15 cellular contexts compared by ENCODE assay signal in the genomic region with DNA sequence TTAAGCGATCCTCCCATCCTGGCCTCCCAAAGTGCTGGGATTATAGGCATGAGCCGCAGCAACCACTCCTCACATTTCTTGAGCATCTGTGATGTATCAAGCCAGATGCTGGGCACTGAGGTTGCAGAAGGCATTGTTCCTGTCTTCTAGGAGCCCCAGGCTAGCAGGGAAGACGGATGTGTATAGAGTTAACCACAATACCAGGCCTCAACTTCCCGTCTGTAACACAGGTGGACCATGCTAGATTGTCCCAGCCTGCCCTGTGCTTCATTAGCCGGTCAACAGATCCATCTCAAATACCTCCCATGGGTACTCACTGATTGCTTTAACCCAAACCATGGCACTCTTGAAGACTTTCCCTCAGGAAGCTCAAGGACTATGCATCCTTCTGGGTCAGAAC. TPM values are rescaled to one million over a fixed set of nuclear protein-coding genes. Genes with fewer than 3 reads are reported as not detected.
DNase-seq lines count a peak whose midpoint lies in the region; ATAC-seq and TF ChIP-seq lines count a peak whose summit lies in the region.
"Had no signal": no experiment of that assay in that cellular context is flagged by ENCODE, and none has a peak within 500 bp of the region (broad histone marks: within the 10 kb centered on the region; RNA-seq: fewer than 3 reads in every experiment).

No MANE protein-coding gene starts in this region.

- H3K36me3 Mint-ChIP-seq in activated T-helper 17 cell treated with anti-CD3 and anti-CD28 coated beads, Interleukin-2, amount 50 U/mL, for 72 hours (ENCODE audit: low read depth) = no peaks in the 10 kb centered on the region

- H3K4me1 ChIP-seq in HEK293 (ENCODE audit: control insufficient read depth, insufficient read depth, low read length) = peaks cover 14% of the 10 kb centered on the region
- peaks cover 43 to 56% of the 10 kb centered on the region in 2 donors for H3K4me1 ChIP-seq in mucosa of rectum (ENCODE audit: control insufficient read depth in 2 of 2, insufficient read depth in 2 of 2, low read length in 2 of 2)
- H3K4me1 ChIP-seq in upper lobe of left lung = peaks cover 35 to 62% (median 49%) of the 10 kb centered on the region in 4 donors
- H3K4me1 ChIP-seq in tibial nerve = peaks cover 0 to 26% (median 4%) of the 10 kb centered on the region in 4 donors

- TF ChIP-seq EP300 in upper lobe of left lung (IDR thresholded peaks at IDR 0.05) = no peak
- TF ChIP-seq EP300 in tibial nerve (IDR thresholded peaks at IDR 0.05) = no peak

- WGBS in upper lobe of left lung, 2 donors = 76 to 81% methylated on average over 5 of the region's 5 CpGs
- 93 to 95% methylated on average over 5 of the region's 5 CpGs for WGBS in tibial nerve, 2 donors

- H3K27me3 Mint-ChIP-seq in activated T-helper 17 cell treated with anti-CD3 and anti-CD28 coated beads, Interleukin-2, amount 50 U/mL, for 72 hours = peaks cover 3% of the 10 kb centered on the region

- H3K27me3 ChIP-seq in mucosa of rectum (ENCODE audit: control insufficient read depth in 2 of 2, insufficient read depth in 2 of 2, low read length in 2 of 2) (peaks cover 0 to 3% of the 10 kb centered on the region in 2 donors), upper lobe of left lung (no peaks in the 10 kb centered on the region), tibial nerve (peaks cover 0 to 27% of the 10 kb centered on the region in 2 donors)

- TF ChIP-seq POLR2A in upper lobe of left lung (IDR thresholded peaks at IDR 0.05) = no peak
- TF ChIP-seq POLR2A in tibial nerve (IDR thresholded peaks at IDR 0.05) = no peak

- no peaks in the 10 kb centered on the region for H3K9me3 Mint-ChIP-seq in activated T-helper 17 cell treated with anti-CD3 and anti-CD28 coated beads, Interleukin-2, amount 50 U/mL, for 72 hours

- H3K27ac ChIP-seq in HEK293 (ENCODE audit: extremely low read depth, low read depth, low read length) (peak overlapping the region; percentile 85; the same call in 1 of the 2 replicates), mucosa of rectum (ENCODE audit: low read depth in 2 of 2, low read length in 2 of 2) (peak overlapping the region; percentile 99 to 100), upper lobe of left lung (peak overlapping the region; percentile 74 to 90 (median 88)), tibial nerve (peak overlapping the region in 1 of 4 donors; percentile 60)
- H3K27ac ChIP-seq: GM23248, heart left ventricle had no signal

- ATAC-seq in activated T-helper 17 cell treated with anti-CD3 and anti-CD28 coated beads, Interleukin-2, amount 50 U/mL, for 72 hours (replicated peaks) = no peak
- ATAC-seq in upper lobe of left lung (ENCODE audit: low FRiP score in 2 of 2) (no peak), HG02678 (IDR thresholded peaks at IDR 0.05; ENCODE audit: unreplicated experiment) (no peak)

- H3K9ac ChIP-seq in mucosa of rectum (ENCODE audit: low read depth in 1 of 2, low read length in 2 of 2) = peak overlapping the region; percentile 58 to 99
- H3K9ac ChIP-seq: GM23248 had no signal

- peak overlapping the region; percentile 1 for H3K4me3 Mint-ChIP-seq in activated T-helper 17 cell treated with anti-CD3 and anti-CD28 coated beads, Interleukin-2, amount 50 U/mL, for 72 hours
- H3K4me3 Mint-ChIP-seq: activated CD8-positive, alpha-beta T cell treated with anti-CD3 and anti-CD28 coated beads, Interleukin-2, amount 10 ng/mL, durations not matched to agents 7 days and 5 days had no signal

- peaks cover 3% of the 10 kb centered on the region for H3K4me1 Mint-ChIP-seq in activated T-helper 17 cell treated with anti-CD3 and anti-CD28 coated beads, Interleukin-2, amount 50 U/mL, for 72 hours

- no peak for DNase-seq in upper lobe of left lung
- DNase-seq in NOMO-1 (lab: John Stamatoyannopoulos, UW; ENCODE audit: unreplicated experiment in 2 of 2) = no peak
- DNase-seq in tibial nerve (ENCODE audit: low spot score in 2 of 2) = no peak
- DNase-seq: activated CD8-positive, alpha-beta T cell treated with anti-CD3 and anti-CD28 coated beads, Interleukin-2, amount 10 ng/mL, durations not matched to agents 7 days and 5 days; aorta; esophagus squamous epithelium; GM23248; stimulated activated CD4-positive, alpha-beta T cell treated with anti-CD3 and anti-CD28 coated beads, Interleukin-12 subunit alpha, Interleukin-12 subunit beta, amount 100 ng/mL, for 4 hours had no signal

- POLR2A ChIA-PET in HEK293 (lab: Yijun Ruan, JAX) = interaction anchor here (0.7 to 1.7 kb wide), 2 partner anchors 19 to 22 kb away, joined by 3 to 7 read pairs; no protein-coding TSS in a partner anchor

- H3K9me3 ChIP-seq in HEK293 (ENCODE audit: control insufficient read depth, insufficient read depth, low read depth, low read length) (no peaks in the 10 kb centered on the region), mucosa of rectum (ENCODE audit: control insufficient read depth in 2 of 2, low read length in 2 of 2) (no peaks in the 10 kb centered on the region), upper lobe of left lung (no peaks in the 10 kb centered on the region), tibial nerve (no peaks in the 10 kb centered on the region)
- H3K9me3 ChIP-seq: esophagus squamous epithelium, heart left ventricle had no signal

- CTCF ChIA-PET in HEK293 (lab: Yijun Ruan, JAX) = interaction anchor here (0.6 to 1.2 kb wide), 3 partner anchors 14 to 94 kb away, joined by 3 to 4 read pairs (median 3); a partner anchor contains a TSS

- H3K36me3 ChIP-seq in HEK293 (ENCODE audit: control insufficient read depth in 2 of 2, insufficient read depth in 1 of 2, low read length in 2 of 2) (no peaks in the 10 kb centered on the region), mucosa of rectum (ENCODE audit: control insufficient read depth in 2 of 2, insufficient read depth in 2 of 2, low read length in 2 of 2) (peaks cover 7 to 8% of the 10 kb centered on the region in 2 donors), upper lobe of left lung (no peaks in the 10 kb centered on the region), tibial nerve (no peaks in the 10 kb centered on the region)
- H3K36me3 ChIP-seq: esophagus squamous epithelium, heart left ventricle had no signal

- H3K27ac Mint-ChIP-seq in activated T-helper 17 cell treated with anti-CD3 and anti-CD28 coated beads, Interleukin-2, amount 50 U/mL, for 72 hours = no peak overlapping the region
- H3K27ac Mint-ChIP-seq: activated CD8-positive, alpha-beta T cell treated with anti-CD3 and anti-CD28 coated beads, Interleukin-2, amount 10 ng/mL, durations not matched to agents 7 days and 5 days had no signal

- H3K4me3 ChIP-seq in HEK293 (ENCODE audit: low read depth, low read length) (no peak overlapping the region), mucosa of rectum (ENCODE audit: low read length in 2 of 2) (peak overlapping the region; percentile 84 to 89), upper lobe of left lung (no peak overlapping the region), tibial nerve (no peak overlapping the region)
- H3K4me3 ChIP-seq: esophagus squamous epithelium, GM23248, heart left ventricle had no signal

- no peak for TF ChIP-seq CTCF in HEK293 (tag by site-specific recombination; IDR thresholded peaks at IDR 0.05)
- TF ChIP-seq CTCF in upper lobe of left lung (IDR thresholded peaks at IDR 0.05) = no peak
- TF ChIP-seq CTCF in tibial nerve (IDR thresholded peaks at IDR 0.05) = no peak

TF ChIP-seq in HEK293, 187 proteins besides CTCF, POLR2A, EP300 and RAD21:
- TF ChIP-seq ZNF112 (tag by site-specific recombination; IDR thresholded peaks at IDR 0.05) = no peak
- TF ChIP-seq ZNF121 (tag by site-specific recombination; IDR thresholded peaks at IDR 0.05) = peak; percentile 8; the same call in 1 of the 2 replicates

RNA-seq across cellular contexts. Expression of a gene that starts 1.8 kb away (rescaled TPM):
- under 1 TPM in 1 of 2 donors, not detected in 1; 0.26 TPM for total RNA-seq in activated T-helper 17 cell treated with anti-CD3 and anti-CD28 coated beads, Interleukin-2, amount 50 U/mL, for 72 hours
- total RNA-seq in upper lobe of left lung (100 to 1,000 TPM in 5 of 6 donors, 10 to 100 TPM in 1; 88.0 to 231 (median 169) TPM), tibial nerve (1 to 10 TPM in 1 of 4 donors, under 1 TPM in 2, not detected in 1; 0.42 to 2.0 (median 0.66) TPM)
- total RNA-seq: GM23248 had no signal

RNA-seq across cellular contexts. Expression of a gene that starts 13.3 kb away (rescaled TPM):
- 1 to 10 TPM in 1 of 2 donors, under 1 TPM in 1; 0.76 to 1.5 TPM for total RNA-seq in activated T-helper 17 cell treated with anti-CD3 and anti-CD28 coated beads, Interleukin-2, amount 50 U/mL, for 72 hours
- total RNA-seq in upper lobe of left lung = 10 to 100 TPM in 2 of 6 donors, 1 to 10 TPM in 4; 3.0 to 23.0 (median 7.2) TPM
- 1 to 10 TPM in 3 of 4 donors, not detected in 1; 3.6 to 9.2 (median 9.0) TPM for total RNA-seq in tibial nerve
- total RNA-seq: activated CD8-positive, alpha-beta T cell treated with anti-CD3 and anti-CD28 coated beads, Interleukin-2, amount 10 ng/mL, durations not matched to agents 7 days and 5 days had no signal

RNA-seq across cellular contexts. Expression of a gene that starts 32.0 kb away (rescaled TPM):
- total RNA-seq in activated T-helper 17 cell treated with anti-CD3 and anti-CD28 coated beads, Interleukin-2, amount 50 U/mL, for 72 hours = not detected
- not detected for total RNA-seq in upper lobe of left lung
- not detected for total RNA-seq in tibial nerve
- total RNA-seq: activated CD8-positive, alpha-beta T cell treated with anti-CD3 and anti-CD28 coated beads, Interleukin-2, amount 10 ng/mL, durations not matched to agents 7 days and 5 days; aorta; esophagus squamous epithelium; GM23248; heart left ventricle; HT-29; kidney epithelial cell had no signal

RNA-seq across cellular contexts. Expression of a gene that starts 58.9 kb away (rescaled TPM):
- total RNA-seq in activated T-helper 17 cell treated with anti-CD3 and anti-CD28 coated beads, Interleukin-2, amount 50 U/mL, for 72 hours = not detected
- total RNA-seq in upper lobe of left lung (10 to 100 TPM; 21.9 to 95.0 (median 43.9) TPM), tibial nerve (not detected)
- total RNA-seq: activated CD8-positive, alpha-beta T cell treated with anti-CD3 and anti-CD28 coated beads, Interleukin-2, amount 10 ng/mL, durations not matched to agents 7 days and 5 days; aorta; GM23248; heart left ventricle had no signal

Comparison
In these comparisons a context has a peak if more than half of its experiments do, and no peak if none do; other contexts are left out.
1. H3K4me3 ChIP-seq: peak in mucosa of rectum (2 of 2); none in HEK293 (single experiment), upper lobe of left lung (0 of 4) and tibial nerve (0 of 4).
2. RNA of a gene that starts 1.8 kb away (total RNA-seq): 88.0 to 231 TPM in upper lobe of left lung; 0.42 to 2.0 TPM in tibial nerve and 0.26 TPM in activated T-helper 17 cell treated with anti-CD3 and anti-CD28 coated beads, Interleukin-2, amount 50 U/mL, for 72 hours; every median in the first group is over 10 times any median in the second.